11 cellular contexts compared by ENCODE assay signal in genomic region chr18:48133675-48134251, GRCh38.
DNase-seq lines count a peak whose midpoint lies in the region; ATAC-seq and TF ChIP-seq lines count a peak whose summit lies in the region.
"Had no signal": no experiment of that assay in that cellular context is flagged by ENCODE, and none has a peak within 500 bp of the region (broad histone marks: within the 10 kb centered on the region; RNA-seq: fewer than 3 reads in every experiment).

No MANE protein-coding gene starts in this region.

- peak; percentile 10; the same call in 1 of the 2 replicates for TF ChIP-seq EP300 in Ishikawa (IDR thresholded peaks at IDR 0.05; ENCODE audit: borderline replicate concordance)

- H3K27me3 Mint-ChIP-seq in naive thymus-derived CD8-positive, alpha-beta T cell = peaks cover 19 to 45% (median 36%) of the 10 kb centered on the region in 5 donors
- peaks cover 12 to 19% (median 14%) of the 10 kb centered on the region in 3 donors for H3K27me3 Mint-ChIP-seq in immature natural killer cell (ENCODE audit: low read depth in 3 of 3)

- no peak for TF ChIP-seq RAD21 in Ishikawa (IDR thresholded peaks at IDR 0.05; ENCODE audit: low read depth)

- no peaks in the 10 kb centered on the region for H3K9me3 Mint-ChIP-seq in naive thymus-derived CD8-positive, alpha-beta T cell
- no peaks in the 10 kb centered on the region for H3K9me3 Mint-ChIP-seq in immature natural killer cell

- no peak overlapping the region for H3K27ac Mint-ChIP-seq in naive thymus-derived CD8-positive, alpha-beta T cell
- H3K27ac Mint-ChIP-seq in immature natural killer cell = no peak overlapping the region

- no peaks in the 10 kb centered on the region for H3K36me3 Mint-ChIP-seq in naive thymus-derived CD8-positive, alpha-beta T cell
- no peaks in the 10 kb centered on the region for H3K36me3 Mint-ChIP-seq in immature natural killer cell

- no peak for ATAC-seq in naive thymus-derived CD8-positive, alpha-beta T cell

- peaks cover 1 to 14% (median 12%) of the 10 kb centered on the region in 4 donors for H3K4me1 Mint-ChIP-seq in naive thymus-derived CD8-positive, alpha-beta T cell
- H3K4me1 Mint-ChIP-seq in immature natural killer cell = peaks cover 0 to 3% of the 10 kb centered on the region in 2 donors

- DNase-seq in NCI-H226 (peak; percentile 22), dedifferentiated amniotic fluid mesenchymal stem cell (ENCODE audit: extremely low spot score) (peak; percentile 14), renal cortical epithelial cell (ENCODE audit: low read depth) (peak; percentile 63), immature natural killer cell (no peak)
- DNase-seq in activated CD4-positive, alpha-beta T cell treated with anti-CD3 and anti-CD28 coated beads, Interleukin-2, amount 50 U/mL, for 1 hour = no peak
- no peak for DNase-seq in stimulated activated naive CD4-positive, alpha-beta T cell treated with Interleukin-2 at 50 U/mL for 16 hours (lab: John Stamatoyannopoulos, UW)
- no peak for DNase-seq in naive thymus-derived CD8-positive, alpha-beta T cell
- DNase-seq: activated CD4-positive, alpha-beta T cell treated with anti-CD3 and anti-CD28 coated beads for 48 hours; midbrain; substantia nigra had no signal

- POLR2A ChIA-PET in naive thymus-derived CD8-positive, alpha-beta T cell (lab: Charles Lee) = no interaction called here

- no peak overlapping the region for H3K4me3 Mint-ChIP-seq in naive thymus-derived CD8-positive, alpha-beta T cell
- H3K4me3 Mint-ChIP-seq in immature natural killer cell = no peak overlapping the region

TF ChIP-seq in Ishikawa, 13 proteins besides CTCF, POLR2A, EP300 and RAD21:
- TF ChIP-seq TCF12 (IDR thresholded peaks at IDR 0.05; ENCODE audit: low read depth) (peak; percentile 72), NFIC (IDR thresholded peaks at IDR 0.05) (peak; percentile 73), USF1 (IDR thresholded peaks at IDR 0.05) (no peak)

Comparison
In these comparisons a context has a peak if more than half of its experiments do, and no peak if none do; other contexts are left out.
1. DNase-seq: peak in NCI-H226 (single experiment), dedifferentiated amniotic fluid mesenchymal stem cell (single experiment) and renal cortical epithelial cell (single experiment); none in activated CD4-positive, alpha-beta T cell treated with anti-CD3 and anti-CD28 coated beads, Interleukin-2, amount 50 U/mL, for 1 hour (single experiment), stimulated activated naive CD4-positive, alpha-beta T cell treated with Interleukin-2 at 50 U/mL for 16 hours (single experiment), naive thymus-derived CD8-positive, alpha-beta T cell (0 of 10) and immature natural killer cell (0 of 3).